Comparison of ENCODE assay signal across 22 cellular contexts in genomic region chr11:71442123-71442522, GRCh38. TPM values are rescaled to one million over a fixed set of nuclear protein-coding genes. Genes with fewer than 3 reads are reported as not detected.
DNase-seq lines count a peak whose midpoint lies in the region; ATAC-seq and TF ChIP-seq lines count a peak whose summit lies in the region.
"Had no signal": no experiment of that assay in that cellular context is flagged by ENCODE, and none has a peak within 500 bp of the region (broad histone marks: within the 10 kb centered on the region; RNA-seq: fewer than 3 reads in every experiment).

No MANE protein-coding gene starts in this region.

- no peak for DNase-seq in activated naive CD8-positive, alpha-beta T cell treated with anti-CD3 and anti-CD28 coated beads, Interleukin-2, amount 10 ng/mL, durations not matched to agents 7 days and 5 days
- no peak for DNase-seq in activated naive CD8-positive, alpha-beta T cell treated with anti-CD3 and anti-CD28 coated beads, Interleukin-2, amount 50 U/mL, for 24 hours
- DNase-seq in neural crest cell (ENCODE audit: low read depth, low spot score) (no peak), activated gamma-delta T cell (lab: John Stamatoyannopoulos, UW) (no peak), NCI-H1417 (lab: John Stamatoyannopoulos, UW) (no peak)
- DNase-seq: 8988T; ACHN; AML-193; BE2C; Calu3; CD4-positive, alpha-beta memory T cell; COR-L47; DMS53; DMS79 treated with DMSO at 0.1 percent for 48 hours; GF-D8; GM23248; H7; HCEC 1CT had no signal

- no peak for ATAC-seq in activated naive CD8-positive, alpha-beta T cell treated with anti-CD3 and anti-CD28 coated beads, Interleukin-2, amount 10 ng/mL, durations not matched to agents 7 days and 5 days (ENCODE audit: low read depth)
- no peak for ATAC-seq in activated naive CD8-positive, alpha-beta T cell treated with anti-CD3 and anti-CD28 coated beads, Interleukin-2, amount 50 U/mL, for 24 hours
- ATAC-seq in GM21515 (IDR thresholded peaks at IDR 0.05; ENCODE audit: unreplicated experiment), result no peak
- ATAC-seq: A549 had no signal

- no peak for TF ChIP-seq CTCF in neural crest cell (conservative IDR thresholded peaks at IDR 0.05)

- POLR2A ChIA-PET in activated naive CD8-positive, alpha-beta T cell treated with anti-CD3 and anti-CD28 coated beads, Interleukin-2, amount 10 ng/mL, durations not matched to agents 7 days and 5 days (lab: Charles Lee), result no interaction called here

- H3K4me3 Mint-ChIP-seq in activated naive CD8-positive, alpha-beta T cell treated with anti-CD3 and anti-CD28 coated beads, Interleukin-2, amount 10 ng/mL, durations not matched to agents 7 days and 5 days, result no peak overlapping the region
- no peak overlapping the region for H3K4me3 Mint-ChIP-seq in activated naive CD8-positive, alpha-beta T cell treated with anti-CD3 and anti-CD28 coated beads, Interleukin-2, amount 50 U/mL, for 24 hours
- H3K4me3 Mint-ChIP-seq in neural crest cell, result peak overlapping the region; percentile 31
- H3K4me3 Mint-ChIP-seq: CD4-positive, alpha-beta memory T cell had no signal

- peak overlapping the region; percentile 47 for H3K27ac ChIP-seq in cingulate gyrus (ENCODE audit: low read depth, low read length)
- H3K27ac ChIP-seq: A549; BLaER1 treated with 17β-estradiol and CSF1 and Interleukin-3, amounts not matched to agents 10 nM and 100 nM; GM23248 had no signal

- no peaks in the 10 kb centered on the region for H3K27me3 Mint-ChIP-seq in activated naive CD8-positive, alpha-beta T cell treated with anti-CD3 and anti-CD28 coated beads, Interleukin-2, amount 10 ng/mL, durations not matched to agents 7 days and 5 days
- H3K27me3 Mint-ChIP-seq in activated naive CD8-positive, alpha-beta T cell treated with anti-CD3 and anti-CD28 coated beads, Interleukin-2, amount 50 U/mL, for 24 hours, result no peaks in the 10 kb centered on the region
- H3K27me3 Mint-ChIP-seq in neural crest cell (ENCODE audit: low read depth), result no peaks in the 10 kb centered on the region
- H3K27me3 Mint-ChIP-seq: CD4-positive, alpha-beta memory T cell had no signal

- peaks cover 39% of the 10 kb centered on the region for H3K36me3 Mint-ChIP-seq in activated naive CD8-positive, alpha-beta T cell treated with anti-CD3 and anti-CD28 coated beads, Interleukin-2, amount 10 ng/mL, durations not matched to agents 7 days and 5 days
- peaks cover 49% of the 10 kb centered on the region for H3K36me3 Mint-ChIP-seq in activated naive CD8-positive, alpha-beta T cell treated with anti-CD3 and anti-CD28 coated beads, Interleukin-2, amount 50 U/mL, for 24 hours (ENCODE audit: low read depth)
- H3K36me3 Mint-ChIP-seq in neural crest cell (ENCODE audit: low read depth), result peaks cover 35% of the 10 kb centered on the region

- peaks cover 3% of the 10 kb centered on the region for H3K9me3 Mint-ChIP-seq in activated naive CD8-positive, alpha-beta T cell treated with anti-CD3 and anti-CD28 coated beads, Interleukin-2, amount 10 ng/mL, durations not matched to agents 7 days and 5 days
- peaks cover 8% of the 10 kb centered on the region for H3K9me3 Mint-ChIP-seq in activated naive CD8-positive, alpha-beta T cell treated with anti-CD3 and anti-CD28 coated beads, Interleukin-2, amount 50 U/mL, for 24 hours
- H3K9me3 Mint-ChIP-seq in neural crest cell, result no peaks in the 10 kb centered on the region

- H3K27ac Mint-ChIP-seq in activated naive CD8-positive, alpha-beta T cell treated with anti-CD3 and anti-CD28 coated beads, Interleukin-2, amount 10 ng/mL, durations not matched to agents 7 days and 5 days, result peak overlapping the region; percentile 61
- H3K27ac Mint-ChIP-seq in activated naive CD8-positive, alpha-beta T cell treated with anti-CD3 and anti-CD28 coated beads, Interleukin-2, amount 50 U/mL, for 24 hours, result no peak overlapping the region
- H3K27ac Mint-ChIP-seq in neural crest cell (ENCODE audit: unreplicated experiment), result no peak overlapping the region
- H3K27ac Mint-ChIP-seq: CD4-positive, alpha-beta memory T cell had no signal

- H3K4me1 Mint-ChIP-seq in activated naive CD8-positive, alpha-beta T cell treated with anti-CD3 and anti-CD28 coated beads, Interleukin-2, amount 10 ng/mL, durations not matched to agents 7 days and 5 days, result peaks cover 9% of the 10 kb centered on the region
- peaks cover 12% of the 10 kb centered on the region for H3K4me1 Mint-ChIP-seq in activated naive CD8-positive, alpha-beta T cell treated with anti-CD3 and anti-CD28 coated beads, Interleukin-2, amount 50 U/mL, for 24 hours
- peaks cover 23% of the 10 kb centered on the region for H3K4me1 Mint-ChIP-seq in neural crest cell

RNA-seq across cellular contexts. Expression of gene DHCR7, which starts 6.1 kb away (rescaled TPM):
- total RNA-seq in activated naive CD8-positive, alpha-beta T cell treated with anti-CD3 and anti-CD28 coated beads, Interleukin-2, amount 10 ng/mL, durations not matched to agents 7 days and 5 days, result 10 to 100 TPM; 47.0 to 48.8 TPM
- 193 and 208 TPM in 2 replicates for total RNA-seq in neural crest cell

RNA-seq across cellular contexts. Expression of gene NADSYN1, which starts 10.9 kb away (rescaled TPM):
- total RNA-seq in activated naive CD8-positive, alpha-beta T cell treated with anti-CD3 and anti-CD28 coated beads, Interleukin-2, amount 10 ng/mL, durations not matched to agents 7 days and 5 days, result 100 to 1,000 TPM; 172 to 186 TPM
- 42.9 and 45.1 TPM in 2 replicates for total RNA-seq in neural crest cell
